In genomic region chr18:37554399-37554787, GRCh38 we compare ENCODE assay signal across 1 cellular context.
TF ChIP-seq lines count a peak whose summit lies in the region.

No MANE protein-coding gene starts in this region.

TF ChIP-seq in GM23338, 12 proteins besides CTCF, POLR2A, EP300 and RAD21 (continued from another document):
- TF ChIP-seq ZNF462 (CRISPR knock-in tag; IDR thresholded peaks at IDR 0.05), result no peak
- TF ChIP-seq NANOG (IDR thresholded peaks at IDR 0.05; ENCODE audit: borderline replicate concordance), result peak; percentile 50; the same call in 1 of the 2 replicates
- no peak for TF ChIP-seq EZH2phosphoT487 (IDR thresholded peaks at IDR 0.05; ENCODE audit: unreplicated experiment)
- no peak for TF ChIP-seq EZH2 (IDR thresholded peaks at IDR 0.05; ENCODE audit: low read depth, unreplicated experiment)
